In genomic region chr1:183632087-183632486, GRCh38 we compare ENCODE assay signal across 10 cellular contexts. TPM values are rescaled to one million over a fixed set of nuclear protein-coding genes. Genes with fewer than 3 reads are reported as not detected.
DNase-seq lines count a peak whose midpoint lies in the region; ATAC-seq and TF ChIP-seq lines count a peak whose summit lies in the region.
"Had no signal": no experiment of that assay in that cellular context is flagged by ENCODE, and none has a peak within 500 bp of the region (broad histone marks: within the 10 kb centered on the region; RNA-seq: fewer than 3 reads in every experiment).

No MANE protein-coding gene starts in this region.

- H3K9me3 ChIP-seq in A673 (ENCODE audit: low read depth, low read length, poor library complexity, severe bottlenecking) (no peaks in the 10 kb centered on the region), adipocyte (ENCODE audit: control insufficient read depth, low read length) (no peaks in the 10 kb centered on the region)
- H3K9me3 ChIP-seq: mucosa of descending colon had no signal

- H3K4me1 ChIP-seq in A673 (ENCODE audit: insufficient read depth, low read length, poor library complexity, severe bottlenecking) (peaks cover 25% of the 10 kb centered on the region), adipocyte (ENCODE audit: control insufficient read depth, insufficient read depth, low read length) (peaks cover 61% of the 10 kb centered on the region)

- H3K4me3 ChIP-seq in A673 (ENCODE audit: low read depth, low read length, poor library complexity, severe bottlenecking) (peak overlapping the region; percentile 76), GM12864 (ENCODE audit: low read depth, low read length) (peak overlapping the region; percentile 88), adipocyte (ENCODE audit: low read length) (peak overlapping the region; percentile 92)
- H3K4me3 ChIP-seq: mucosa of descending colon had no signal

- H3K36me3 ChIP-seq in A673 (ENCODE audit: insufficient read depth, low read length, poor library complexity, severe bottlenecking) (peaks cover 47% of the 10 kb centered on the region), adipocyte (ENCODE audit: control insufficient read depth, insufficient read depth, low read length, severe bottlenecking) (peaks cover 30% of the 10 kb centered on the region)

- intact Hi-C loops in A673 (cut with micrococcal nuclease; ENCODE audit: unreplicated experiment), result no loop called here

- peaks cover 61 to 85% of the 10 kb centered on the region in 2 donors for H3K4me1 Mint-ChIP-seq in immature natural killer cell

- ATAC-seq in GM18868 (IDR thresholded peaks at IDR 0.05; ENCODE audit: unreplicated experiment) (no peak), HG03280 (IDR thresholded peaks at IDR 0.05; ENCODE audit: unreplicated experiment) (no peak)
- ATAC-seq: mucosa of descending colon had no signal

- peak overlapping the region; percentile 88 for H3K27ac ChIP-seq in A673 (ENCODE audit: low read depth, low read length, poor library complexity, severe bottlenecking)

- no peaks in the 10 kb centered on the region for H3K27me3 ChIP-seq in A673 (replicated peaks; ENCODE audit: insufficient read depth, low read depth, low read length, poor library complexity)
- H3K27me3 ChIP-seq in adipocyte (replicated peaks; ENCODE audit: control insufficient read depth, insufficient read depth, low read length), result no peaks in the 10 kb centered on the region

- H3K36me3 Mint-ChIP-seq in immature natural killer cell, result peaks cover 17 to 18% (median 18%) of the 10 kb centered on the region in 3 donors

- H3K9ac ChIP-seq in adipocyte (ENCODE audit: low read length), result peak overlapping the region; percentile 98

- H3K4me3 Mint-ChIP-seq in immature natural killer cell, result peak overlapping the region in 4 of 5 donors; percentile 9 to 100 (median 36)

- POLR2A ChIA-PET in A673 (lab: Charles Lee; ENCODE audit: low non-redundant PET), result no interaction called here

- CTCF ChIA-PET in A673 (lab: Charles Lee), result interaction anchor here (1.6 kb wide), 1 partner anchor 23 kb away, joined by 4 read pairs; no protein-coding TSS in a partner anchor

- H3K27me3 Mint-ChIP-seq in immature natural killer cell (ENCODE audit: low read depth in 3 of 3), result peaks cover 9 to 17% (median 13%) of the 10 kb centered on the region in 3 donors

- peak overlapping the region in 2 of 6 donors; percentile 45 to 53 for H3K27ac Mint-ChIP-seq in immature natural killer cell

- TF ChIP-seq CTCF in A673 (conservative IDR thresholded peaks at IDR 0.05; ENCODE audit: low read depth, low read length) (no peak), GM12864 (IDR thresholded peaks at IDR 0.05; ENCODE audit: low read depth, low read length, missing control alignments) (no peak)

- DNase-seq in A673 (ENCODE audit: low spot score) (no peak), GM12864 (ENCODE audit: low read depth) (no peak), adipocyte (ENCODE audit: low read depth) (peak; percentile 86), immature natural killer cell (no peak), RPMI8226 (no peak), NCI-H1092 (lab: John Stamatoyannopoulos, UW) (no peak)
- DNase-seq: mucosa of descending colon had no signal

- no peaks in the 10 kb centered on the region for H3K9me3 Mint-ChIP-seq in immature natural killer cell

- no TSS peak for BruUV-seq in A673 (replicated peaks; lab: Mats Ljungman, UMichigan)

RNA-seq across cellular contexts. Expression of gene ARPC5, which starts 3.5 kb away (rescaled TPM):
- 138 and 158 TPM in 2 replicates for total RNA-seq in A673 (2021)
- polyA plus RNA-seq in immature natural killer cell, result 100 to 1,000 TPM; 638 to 995 (median 763) TPM

RNA-seq across cellular contexts. Expression of gene APOBEC4, which starts 21.0 kb away (rescaled TPM):
- total RNA-seq in A673 (2021), result not detected in 2 replicates
- not detected for polyA plus RNA-seq in immature natural killer cell
- total RNA-seq: LHCN-M2 had no signal

RNA-seq across cellular contexts. Expression of gene NCF2, which starts 41.8 kb away (rescaled TPM):
- total RNA-seq in A673 (2021), result not detected in 2 replicates
- polyA plus RNA-seq in immature natural killer cell, result 10 to 100 TPM in 1 of 3 donors, 1 to 10 TPM in 2; 1.5 to 13.3 (median 3.7) TPM
